ENCODE assay signal across 16 cellular contexts in the genomic region with DNA sequence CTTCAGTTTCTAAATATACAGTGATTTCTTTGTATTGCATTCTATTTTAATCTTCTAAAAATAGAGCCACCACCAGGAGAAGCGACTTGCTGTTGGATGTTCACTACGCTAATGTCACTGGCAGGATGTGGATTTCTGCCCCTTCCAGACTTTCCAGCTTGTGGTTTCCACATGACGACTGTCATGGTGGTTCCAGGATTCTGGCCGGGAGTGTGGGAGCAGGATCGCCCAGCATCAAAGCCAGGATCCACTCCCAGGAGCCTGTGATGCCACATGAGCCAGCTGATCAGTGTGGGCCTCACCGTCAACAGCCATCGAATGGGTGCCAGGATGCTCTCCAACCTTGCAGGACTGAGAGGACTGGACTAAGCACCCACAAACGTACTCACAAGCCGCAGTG.
DNase-seq lines count a peak whose midpoint lies in the region; ATAC-seq and TF ChIP-seq lines count a peak whose summit lies in the region.
"Had no signal": no experiment of that assay in that cellular context is flagged by ENCODE, and none has a peak within 500 bp of the region (broad histone marks: within the 10 kb centered on the region; RNA-seq: fewer than 3 reads in every experiment).

No MANE protein-coding gene starts in this region.

- no peak for ATAC-seq in GM18505 (IDR thresholded peaks at IDR 0.05; ENCODE audit: unreplicated experiment)

- no CpG with 5 or more reads among the region's 9 CpGs for WGBS in H9 (ENCODE audit: extremely low coverage, insufficient read length, low lambda C conversion rate)

- intact Hi-C loops in dorsolateral prefrontal cortex (cut with DNase I): no loop called here

- peak overlapping the region in 4 of 59 donors; percentile 6 to 37 (median 21) for H3K4me3 ChIP-seq in dorsolateral prefrontal cortex
- H3K4me3 ChIP-seq: adrenal gland, vagina had no signal

- no peak overlapping the region for H2BK12ac ChIP-seq in H9 (ENCODE audit: insufficient read length, low read depth, low read length)

- H3T11ph ChIP-seq in H9 (ENCODE audit: low read length): no peak overlapping the region

- peaks cover 2% of the 10 kb centered on the region for H4K20me1 ChIP-seq in H9 (ENCODE audit: control insufficient read depth, insufficient read depth, insufficient read length)

- H3K27ac ChIP-seq in H9 (ENCODE audit: insufficient read length, low read depth, low read length) (no peak overlapping the region), dorsolateral prefrontal cortex (peak overlapping the region in 51 of 59 donors; percentile 2 to 83 (median 62))
- H3K27ac ChIP-seq: epithelial cell of prostate, vagina had no signal

- H3K27me3 ChIP-seq in H9 (ENCODE audit: insufficient read depth, low read length) (no peaks in the 10 kb centered on the region), dorsolateral prefrontal cortex (no peaks in the 10 kb centered on the region)
- H3K27me3 ChIP-seq: adrenal gland, vagina had no signal

- peaks cover 36 to 43% of the 10 kb centered on the region in 2 experiments for H3K4me1 Mint-ChIP-seq in H9

- no peak overlapping the region for H3K56ac ChIP-seq in H9 (ENCODE audit: insufficient read length, low read depth, low read length)

- no peaks in the 10 kb centered on the region; a peak in 1 of 7 replicates for H3K36me3 Mint-ChIP-seq in H9 (ENCODE audit: insufficient read depth in 1 of 3, low read depth in 3 of 3)

- H3K23me2 ChIP-seq in H9 (ENCODE audit: insufficient read length, low read depth, low read length, poor library complexity, severe bottlenecking): no peaks in the 10 kb centered on the region

- no peaks in the 10 kb centered on the region; the same call in 1 of the 2 replicates for H3K4me1 ChIP-seq in H9 (ENCODE audit: insufficient read depth, low read length)

- no peak overlapping the region for H3K4me2 ChIP-seq in H9 (ENCODE audit: insufficient read depth, insufficient read length, low read length)

- peaks cover 6% of the 10 kb centered on the region; the same call in 1 of the 2 replicates for H3K79me2 ChIP-seq in H9 (ENCODE audit: insufficient read depth, low read length)

- H3K23ac ChIP-seq in H9 (ENCODE audit: insufficient read length, low read depth, low read length): no peak overlapping the region

- peak overlapping the region; percentile 35 for H3K18ac ChIP-seq in H9 (ENCODE audit: insufficient read length, low read depth, low read length)

- H3K9me3 Mint-ChIP-seq in H9: 0 out of 5 replicates have a peak, but pooled peaks cover 0 to under 1% of the 10 kb centered on the region in 2 experiments

- no peak for TF ChIP-seq POLR2A in GM18505 (IDR thresholded peaks at IDR 0.05; ENCODE audit: borderline replicate concordance, extremely low read depth, insufficient read depth, insufficient read length)

- no peaks in the 10 kb centered on the region for H3K27me3 Mint-ChIP-seq in H9 (ENCODE audit: low read depth)
- H3K27me3 Mint-ChIP-seq: CD4-positive, alpha-beta memory T cell had no signal

- H2BK20ac ChIP-seq in H9 (ENCODE audit: low read depth, low read length, poor library complexity, severe bottlenecking): no peak overlapping the region

- DNase-seq in H9 (no peak), dorsolateral prefrontal cortex (peak in 4 of 10 donors; percentile 30 to 62 (median 48)), mesenteric fat pad (ENCODE audit: low spot score) (peak; percentile 68), superior temporal gyrus (ENCODE audit: extremely low spot score) (peak; percentile 48), DMS79 (lab: John Stamatoyannopoulos, UW) (no peak)
- DNase-seq in stimulated activated CD4-positive, alpha-beta T cell treated with anti-CD3 and anti-CD28 coated beads, Interleukin-1b, Interleukin-23, amount 100 ng/mL, for 48 hours: no peak
- DNase-seq: activated T-cell treated with anti-CD3 and anti-CD28 coated beads, Interleukin-2, amount 50 U/mL, for 1 hour; CD4-positive, alpha-beta memory T cell; KBM-7; kidney glomerular epithelial cell; NCI-H345; stimulated activated CD4-positive, alpha-beta T cell treated with anti-CD3 and anti-CD28 coated beads, Interleukin-4, amount 100 ng/mL, for 1 hour had no signal

- no peak overlapping the region for H3K4ac ChIP-seq in H9 (ENCODE audit: low read depth, low read length)

- TF ChIP-seq CTCF in H9 (conservative IDR thresholded peaks at IDR 0.05) (no peak), dorsolateral prefrontal cortex (IDR thresholded peaks at IDR 0.05 in 54 of 56, conservative IDR thresholded peaks at IDR 0.05 in 2 of 56; ENCODE audit: low read depth in 1 of 56, partially characterized antibody in 56 of 56) (no peak)

- H4K8ac ChIP-seq in H9 (replicated peaks; ENCODE audit: insufficient read length, low read depth, low read length): no peak overlapping the region

- no peak overlapping the region for H4K91ac ChIP-seq in H9 (ENCODE audit: insufficient read length, low read depth, low read length)

- H3K9me3 ChIP-seq in H9 (ENCODE audit: control insufficient read depth, low read depth, low read length): no peaks in the 10 kb centered on the region
- H3K9me3 ChIP-seq: adrenal gland, vagina had no signal

- no peak overlapping the region for H2AFZ ChIP-seq in H9 (ENCODE audit: low read length)

- H4K5ac ChIP-seq in H9 (ENCODE audit: insufficient read length, low read depth, low read length): peak overlapping the region; percentile 65

- no peak overlapping the region for H3K9ac ChIP-seq in H9 (ENCODE audit: extremely low read depth, insufficient read length, low read length)

- H3K14ac ChIP-seq in H9 (ENCODE audit: insufficient read depth, low read length): no peak overlapping the region

- H2AK5ac ChIP-seq in H9 (ENCODE audit: insufficient read length, low read length): no peak overlapping the region

- no peak overlapping the region for H2BK15ac ChIP-seq in H9 (ENCODE audit: low read depth, low read length)

- no peaks in the 10 kb centered on the region for H3K79me1 ChIP-seq in H9 (ENCODE audit: insufficient read depth, low read depth, low read length, poor library complexity, severe bottlenecking)

- no peak overlapping the region for H2BK120ac ChIP-seq in H9 (ENCODE audit: low read depth, low read length, poor library complexity, severe bottlenecking)

- H3K27ac Mint-ChIP-seq in H9: no peak overlapping the region

- no peak overlapping the region for H3K4me3 Mint-ChIP-seq in H9

- H2BK5ac ChIP-seq in H9 (ENCODE audit: insufficient read length, low read length): no peak overlapping the region

Comparison
In these comparisons a context has a peak if more than half of its experiments do, and no peak if none do; other contexts are left out.
1. DNase-seq: peak in mesenteric fat pad (single experiment) and superior temporal gyrus (single experiment); none in H9 (single experiment), stimulated activated CD4-positive, alpha-beta T cell treated with anti-CD3 and anti-CD28 coated beads, Interleukin-1b, Interleukin-23, amount 100 ng/mL, for 48 hours (single experiment) and DMS79 (single experiment).